ENCODE assay signal across 8 cellular contexts in the genomic region with DNA sequence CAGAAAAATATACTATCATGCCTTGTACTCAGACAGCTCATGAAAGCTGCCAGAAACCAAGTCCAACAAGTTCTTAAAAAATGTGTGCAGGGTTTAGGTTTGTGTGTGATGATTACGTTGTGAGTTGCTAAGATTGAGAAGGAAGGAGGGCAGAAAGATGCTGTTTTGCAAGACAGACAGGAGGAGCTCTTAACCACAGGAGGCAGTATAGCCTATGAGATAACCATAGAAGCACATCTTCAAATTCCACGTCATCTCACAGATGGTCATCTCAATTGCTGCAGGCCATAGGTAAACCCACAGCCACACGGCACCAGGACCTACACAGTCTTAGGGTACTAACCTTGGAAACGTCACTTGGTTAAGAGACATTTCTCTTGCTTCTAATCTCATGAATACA.
DNase-seq lines count a peak whose midpoint lies in the region; FAIRE-seq and TF ChIP-seq lines count a peak whose summit lies in the region.

No MANE protein-coding gene starts in this region.

- FAIRE-seq in GM18507 (lab: Jason Lieb, UNC): peak; percentile 68

- H3K36me3 Mint-ChIP-seq in nephron progenitor cell (ENCODE audit: low read depth): no peaks in the 10 kb centered on the region

- in situ Hi-C loops in astrocyte of the spinal cord (cut with HindIII; ENCODE audit: low sequenced_read_pairs): no loop called here

- DNase-seq in GM18507 (ENCODE audit: extremely low spot score, insufficient read length, low read depth) (no peak), Kasumi-1 (lab: John Stamatoyannopoulos, UW) (peak; percentile 38 to 41), astrocyte of the spinal cord (ENCODE audit: low read depth, low spot score) (no peak), nephron progenitor cell (no peak), SHP77 (lab: John Stamatoyannopoulos, UW) (no peak), activated gamma-delta T cell (lab: John Stamatoyannopoulos, UW) (no peak), NCI-H2196 treated with DMSO at 0.1 percent for 48 hours (lab: John Stamatoyannopoulos, UW; ENCODE audit: unreplicated experiment) (no peak)
- no peak for DNase-seq in activated CD4-positive, alpha-beta T cell treated with anti-CD3 and anti-CD28 coated beads for 1 hour

- TF ChIP-seq CTCF in astrocyte of the spinal cord (IDR thresholded peaks at IDR 0.05; ENCODE audit: low read depth, low read length): peak; percentile 20
- peak; percentile 12 for TF ChIP-seq CTCF in nephron progenitor cell (IDR thresholded peaks at IDR 0.05)

- H3K9me3 Mint-ChIP-seq in nephron progenitor cell: no peaks in the 10 kb centered on the region

- peaks cover 27% of the 10 kb centered on the region for H3K4me1 Mint-ChIP-seq in nephron progenitor cell

- H3K4me3 ChIP-seq in astrocyte of the spinal cord (ENCODE audit: low read depth, low read length): no peak overlapping the region

- no peak overlapping the region for H3K4me3 Mint-ChIP-seq in nephron progenitor cell

- no peak overlapping the region for H3K27ac Mint-ChIP-seq in nephron progenitor cell

- H3K27me3 Mint-ChIP-seq in nephron progenitor cell (ENCODE audit: low read depth, poor library complexity): peaks cover 5% of the 10 kb centered on the region

Comparison
In these comparisons a context has a peak if more than half of its experiments do, and no peak if none do; other contexts are left out.
1. DNase-seq: peak in Kasumi-1 (2 of 2); none in GM18507 (single experiment), astrocyte of the spinal cord (single experiment), nephron progenitor cell (single experiment), SHP77 (0 of 2), activated gamma-delta T cell (single experiment), activated CD4-positive, alpha-beta T cell treated with anti-CD3 and anti-CD28 coated beads for 1 hour (single experiment) and NCI-H2196 treated with DMSO at 0.1 percent for 48 hours (single experiment).